ENCODE assay signal across 13 cellular contexts in genomic region chr1:211648336-211648735, GRCh38. TPM values are rescaled to one million over a fixed set of nuclear protein-coding genes. Genes with fewer than 3 reads are reported as not detected.
DNase-seq lines count a peak whose midpoint lies in the region; ATAC-seq, FAIRE-seq and TF ChIP-seq lines count a peak whose summit lies in the region.
"Had no signal": no experiment of that assay in that cellular context is flagged by ENCODE, and none has a peak within 500 bp of the region (broad histone marks: within the 10 kb centered on the region; RNA-seq: fewer than 3 reads in every experiment).

No MANE protein-coding gene starts in this region.

- H3K4me1 Mint-ChIP-seq in activated T-cell treated with anti-CD3 and anti-CD28 coated beads, Interleukin-2, amount 50 U/mL, for 4 hours (ENCODE audit: low read depth) = peaks cover 8% of the 10 kb centered on the region

- FAIRE-seq in small intestine (lab: Jason Lieb, UNC) = no peak

- H3K4me3 ChIP-seq in astrocyte of the spinal cord (ENCODE audit: low read depth, low read length) (no peak overlapping the region), hepatocyte (no peak overlapping the region), small intestine (ENCODE audit: low read depth in 1 of 2, low read length in 2 of 2) (no peak overlapping the region)
- H3K4me3 ChIP-seq: heart right ventricle had no signal

- H3K27ac ChIP-seq in hepatocyte (peak overlapping the region; percentile 95), small intestine (ENCODE audit: low read depth in 1 of 2, low read length in 1 of 2) (peak overlapping the region; percentile 86 to 95)

- H3K9me3 ChIP-seq in hepatocyte (ENCODE audit: low read depth) (no peaks in the 10 kb centered on the region), small intestine (ENCODE audit: control insufficient read depth, low read depth) (no peaks in the 10 kb centered on the region)
- H3K9me3 ChIP-seq: heart right ventricle had no signal

- peak; percentile 79 for DNase-seq in HT1080 (ENCODE audit: low read depth)
- peak; percentile 21 for DNase-seq in astrocyte of the spinal cord (ENCODE audit: low read depth, low spot score)
- DNase-seq in hepatocyte (ENCODE audit: low spot score) = peak; percentile 81
- DNase-seq in small intestine = peak; percentile 99
- DNase-seq in activated T-cell treated with anti-CD3 and anti-CD28 coated beads, Interleukin-2, amount 50 U/mL, for 4 hours = no peak
- DNase-seq in GDM1 (lab: John Stamatoyannopoulos, UW) = no peak
- DNase-seq in SW 1271 (lab: John Stamatoyannopoulos, UW) = no peak
- DNase-seq: effector memory CD4-positive, alpha-beta T cell; heart right ventricle; MV-4-11; NCI-H510A; SIG-M5 had no signal

- TF ChIP-seq CTCF in astrocyte of the spinal cord (IDR thresholded peaks at IDR 0.05; ENCODE audit: low read depth, low read length) (no peak), hepatocyte (IDR thresholded peaks at IDR 0.05; ENCODE audit: poor library complexity) (no peak)

- H4K20me1 ChIP-seq in hepatocyte (ENCODE audit: insufficient read depth, poor library complexity, severe bottlenecking) = no peaks in the 10 kb centered on the region

- H3K4me2 ChIP-seq in hepatocyte = peak overlapping the region; percentile 9

- no peak overlapping the region for H2AFZ ChIP-seq in hepatocyte

- no peaks in the 10 kb centered on the region for H3K27me3 ChIP-seq in hepatocyte
- H3K27me3 ChIP-seq in small intestine (ENCODE audit: control insufficient read depth in 2 of 2, insufficient read depth in 2 of 2, low read length in 2 of 2) = no peaks in the 10 kb centered on the region
- H3K27me3 ChIP-seq: heart right ventricle had no signal

- no peaks in the 10 kb centered on the region for H3K9me3 Mint-ChIP-seq in activated T-cell treated with anti-CD3 and anti-CD28 coated beads, Interleukin-2, amount 50 U/mL, for 4 hours

- no peaks in the 10 kb centered on the region for H3K27me3 Mint-ChIP-seq in activated T-cell treated with anti-CD3 and anti-CD28 coated beads, Interleukin-2, amount 50 U/mL, for 4 hours (ENCODE audit: low read depth)

- H3K9me2 ChIP-seq in hepatocyte (replicated peaks; ENCODE audit: insufficient read depth) = no peaks in the 10 kb centered on the region

- no peaks in the 10 kb centered on the region for H3K36me3 Mint-ChIP-seq in activated T-cell treated with anti-CD3 and anti-CD28 coated beads, Interleukin-2, amount 50 U/mL, for 4 hours (ENCODE audit: insufficient read depth)

- in situ Hi-C loops in astrocyte of the spinal cord (cut with HindIII; ENCODE audit: low sequenced_read_pairs) = no loop called here

- H3K36me3 ChIP-seq in hepatocyte (replicated peaks; ENCODE audit: insufficient read depth, low read depth) (no peaks in the 10 kb centered on the region), small intestine (ENCODE audit: control insufficient read depth in 2 of 2, insufficient read depth in 2 of 2, low read length in 2 of 2) (no peaks in the 10 kb centered on the region)
- H3K36me3 ChIP-seq: heart right ventricle had no signal

- H3K4me3 Mint-ChIP-seq in activated T-cell treated with anti-CD3 and anti-CD28 coated beads, Interleukin-2, amount 50 U/mL, for 4 hours = no peak overlapping the region

- WGBS in hepatocyte (ENCODE audit: low lambda C conversion rate, missing lambda C conversion rate) = 48% methylated on average over 3 of the region's 3 CpGs
- WGBS in small intestine, 3 donors = 4 to 55% (median 25%) methylated on average over 3 of the region's 3 CpGs

- ATAC-seq in GM18873 (IDR thresholded peaks at IDR 0.05; ENCODE audit: low FRiP score, unreplicated experiment) = no peak
- no peak for ATAC-seq in activated T-cell treated with anti-CD3 and anti-CD28 coated beads, Interleukin-2, amount 50 U/mL, for 4 hours

- H3K4me1 ChIP-seq in hepatocyte (ENCODE audit: insufficient read depth) (peaks cover 34% of the 10 kb centered on the region), small intestine (ENCODE audit: control insufficient read depth in 2 of 2, insufficient read depth in 1 of 2, low read depth in 1 of 2, low read length in 1 of 2) (peaks cover 2 to 6% of the 10 kb centered on the region in 2 donors)

- no peaks in the 10 kb centered on the region for H3K79me2 ChIP-seq in hepatocyte

RNA-seq across cellular contexts. Expression of gene NEK2, which starts 27.1 kb away (rescaled TPM):
- 37.5 and 50.3 TPM in 2 replicates for total RNA-seq in HT1080 (2014; rRNA removed; shearing (Covaris generic))
- polyA plus RNA-seq in HT1080 (2015; cell fraction: cytosol; rRNA removed) = 43.2 and 46.8 TPM in 2 replicates
- 36.7 and 38.1 TPM in 2 replicates for polyA plus RNA-seq in HT1080 (2015; cell fraction: nucleus; rRNA removed)
- total RNA-seq in hepatocyte = 7.1 and 10.6 TPM in 2 replicates
- polyA plus RNA-seq in hepatocyte (4.9 and 5.3 TPM in 2 replicates), small intestine (10 to 100 TPM in 1 of 3 donors, 1 to 10 TPM in 2; 1.8 to 20.4 (median 4.6) TPM)
- total RNA-seq in activated T-cell treated with anti-CD3 and anti-CD28 coated beads, Interleukin-2, amount 50 U/mL, for 4 hours = 1 to 10 TPM; 1.2 to 2.0 (median 2.0) TPM

Comparison
In these comparisons a context has a peak if more than half of its experiments do, and no peak if none do; other contexts are left out.
1. DNase-seq: peak in HT1080 (single experiment), astrocyte of the spinal cord (single experiment), hepatocyte (single experiment) and small intestine (single experiment); none in activated T-cell treated with anti-CD3 and anti-CD28 coated beads, Interleukin-2, amount 50 U/mL, for 4 hours (single experiment), GDM1 (single experiment) and SW 1271 (0 of 2).